In the genomic region with DNA sequence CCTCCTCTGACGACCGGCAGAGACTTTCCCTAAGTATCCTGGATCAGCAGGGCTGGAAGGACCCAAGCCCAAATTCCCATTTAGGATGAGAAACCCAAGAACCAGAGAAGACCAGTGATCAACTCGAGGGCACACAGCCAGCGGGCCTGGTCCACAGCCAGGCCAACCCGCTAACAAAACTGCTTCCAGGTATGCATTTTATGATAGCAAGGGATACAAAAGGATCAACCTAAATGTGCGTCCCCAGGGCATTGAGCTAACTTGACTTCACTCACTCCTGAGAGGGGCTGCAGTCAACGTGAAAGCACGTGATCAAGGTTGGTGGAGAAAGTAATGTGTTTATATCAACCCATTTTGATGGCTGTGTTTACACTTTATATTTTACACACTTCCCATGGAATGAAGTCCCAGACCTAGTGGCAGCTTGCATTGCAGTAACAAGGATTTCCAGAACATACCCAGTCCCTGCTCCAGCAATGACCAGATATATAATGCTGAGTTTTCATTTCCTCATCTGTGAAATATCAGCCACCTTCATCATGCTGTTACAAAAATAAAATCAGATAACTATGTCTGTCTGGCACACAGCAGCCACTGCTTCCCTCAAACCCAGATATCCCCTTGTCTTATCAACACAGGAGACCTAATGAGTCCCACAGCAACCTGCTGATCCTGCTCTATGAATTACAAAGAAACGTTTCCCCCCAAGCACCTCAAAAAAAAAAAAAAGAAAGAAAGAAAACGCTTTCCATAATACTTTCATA, we compare ENCODE assay signal across 1 cellular context.
TF ChIP-seq lines count a peak whose summit lies in the region.

No MANE protein-coding gene starts in this region.

TF ChIP-seq in GM12878, 131 proteins besides CTCF, POLR2A, EP300 and RAD21:
- TF ChIP-seq SPI1 (IDR thresholded peaks at IDR 0.05; ENCODE audit: borderline replicate concordance, insufficient read depth, low read depth, low read length): peak; percentile 19; the same call in 1 of the 2 replicates
- TF ChIP-seq LARP7 (IDR thresholded peaks at IDR 0.05): 0 out of 2 replicates have a peak, but pooled peaks have one; percentile 57
- TF ChIP-seq DPF2 (IDR thresholded peaks at IDR 0.05): 0 out of 2 replicates have a peak, but pooled peaks have one; percentile 14
- peak; percentile 12 for TF ChIP-seq SMAD1 (IDR thresholded peaks at IDR 0.05; ENCODE audit: low read depth, partially characterized antibody)
- TF ChIP-seq SIX5 (IDR thresholded peaks at IDR 0.05; ENCODE audit: low read depth, low read length, severe bottlenecking): no peak
- TF ChIP-seq, protein P1, sequence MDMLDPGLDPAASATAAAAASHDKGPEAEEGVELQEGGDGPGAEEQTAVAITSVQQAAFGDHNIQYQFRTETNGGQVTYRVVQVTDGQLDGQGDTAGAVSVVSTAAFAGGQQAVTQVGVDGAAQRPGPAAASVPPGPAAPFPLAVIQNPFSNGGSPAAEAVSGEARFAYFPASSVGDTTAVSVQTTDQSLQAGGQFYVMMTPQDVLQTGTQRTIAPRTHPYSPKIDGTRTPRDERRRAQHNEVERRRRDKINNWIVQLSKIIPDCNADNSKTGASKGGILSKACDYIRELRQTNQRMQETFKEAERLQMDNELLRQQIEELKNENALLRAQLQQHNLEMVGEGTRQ (IDR thresholded peaks at IDR 0.05; ENCODE audit: borderline replicate concordance, low read depth, low read length): peak; percentile 9; the same call in 1 of the 2 replicates
- TF ChIP-seq IKZF1 (conservative IDR thresholded peaks at IDR 0.05): peak; percentile 52; the same call in 1 of the 2 replicates
- no peak for TF ChIP-seq SUZ12 (IDR thresholded peaks at IDR 0.05; ENCODE audit: unreplicated experiment)
- TF ChIP-seq BRCA1 (IDR thresholded peaks at IDR 0.05; ENCODE audit: low read depth, low read length): no peak
- no peak for TF ChIP-seq CBX5 (IDR thresholded peaks at IDR 0.05; ENCODE audit: low read depth)
- no peak for TF ChIP-seq NR2F1 (conservative IDR thresholded peaks at IDR 0.05)
- TF ChIP-seq WRNIP1 (IDR thresholded peaks at IDR 0.05; ENCODE audit: borderline replicate concordance, low read depth, low read length): 0 out of 2 replicates have a peak, but pooled peaks have one; percentile 49
- TF ChIP-seq SMARCA5 (IDR thresholded peaks at IDR 0.05): 0 out of 2 replicates have a peak, but pooled peaks have one; percentile 31
- TF ChIP-seq, protein P2, sequence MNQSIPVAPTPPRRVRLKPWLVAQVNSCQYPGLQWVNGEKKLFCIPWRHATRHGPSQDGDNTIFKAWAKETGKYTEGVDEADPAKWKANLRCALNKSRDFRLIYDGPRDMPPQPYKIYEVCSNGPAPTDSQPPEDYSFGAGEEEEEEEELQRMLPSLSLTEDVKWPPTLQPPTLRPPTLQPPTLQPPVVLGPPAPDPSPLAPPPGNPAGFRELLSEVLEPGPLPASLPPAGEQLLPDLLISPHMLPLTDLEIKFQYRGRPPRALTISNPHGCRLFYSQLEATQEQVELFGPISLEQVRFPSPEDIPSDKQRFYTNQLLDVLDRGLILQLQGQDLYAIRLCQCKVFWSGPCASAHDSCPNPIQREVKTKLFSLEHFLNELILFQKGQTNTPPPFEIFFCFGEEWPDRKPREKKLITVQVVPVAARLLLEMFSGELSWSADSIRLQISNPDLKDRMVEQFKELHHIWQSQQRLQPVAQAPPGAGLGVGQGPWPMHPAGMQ (IDR thresholded peaks at IDR 0.05; ENCODE audit: borderline replicate concordance): no peak
- peak; percentile 60 for TF ChIP-seq MEF2B (IDR thresholded peaks at IDR 0.05; ENCODE audit: partially characterized antibody, poor library complexity, severe bottlenecking)
- TF ChIP-seq FOXM1 (IDR thresholded peaks at IDR 0.05; ENCODE audit: low read depth, low read length): no peak
- TF ChIP-seq, protein P3, sequence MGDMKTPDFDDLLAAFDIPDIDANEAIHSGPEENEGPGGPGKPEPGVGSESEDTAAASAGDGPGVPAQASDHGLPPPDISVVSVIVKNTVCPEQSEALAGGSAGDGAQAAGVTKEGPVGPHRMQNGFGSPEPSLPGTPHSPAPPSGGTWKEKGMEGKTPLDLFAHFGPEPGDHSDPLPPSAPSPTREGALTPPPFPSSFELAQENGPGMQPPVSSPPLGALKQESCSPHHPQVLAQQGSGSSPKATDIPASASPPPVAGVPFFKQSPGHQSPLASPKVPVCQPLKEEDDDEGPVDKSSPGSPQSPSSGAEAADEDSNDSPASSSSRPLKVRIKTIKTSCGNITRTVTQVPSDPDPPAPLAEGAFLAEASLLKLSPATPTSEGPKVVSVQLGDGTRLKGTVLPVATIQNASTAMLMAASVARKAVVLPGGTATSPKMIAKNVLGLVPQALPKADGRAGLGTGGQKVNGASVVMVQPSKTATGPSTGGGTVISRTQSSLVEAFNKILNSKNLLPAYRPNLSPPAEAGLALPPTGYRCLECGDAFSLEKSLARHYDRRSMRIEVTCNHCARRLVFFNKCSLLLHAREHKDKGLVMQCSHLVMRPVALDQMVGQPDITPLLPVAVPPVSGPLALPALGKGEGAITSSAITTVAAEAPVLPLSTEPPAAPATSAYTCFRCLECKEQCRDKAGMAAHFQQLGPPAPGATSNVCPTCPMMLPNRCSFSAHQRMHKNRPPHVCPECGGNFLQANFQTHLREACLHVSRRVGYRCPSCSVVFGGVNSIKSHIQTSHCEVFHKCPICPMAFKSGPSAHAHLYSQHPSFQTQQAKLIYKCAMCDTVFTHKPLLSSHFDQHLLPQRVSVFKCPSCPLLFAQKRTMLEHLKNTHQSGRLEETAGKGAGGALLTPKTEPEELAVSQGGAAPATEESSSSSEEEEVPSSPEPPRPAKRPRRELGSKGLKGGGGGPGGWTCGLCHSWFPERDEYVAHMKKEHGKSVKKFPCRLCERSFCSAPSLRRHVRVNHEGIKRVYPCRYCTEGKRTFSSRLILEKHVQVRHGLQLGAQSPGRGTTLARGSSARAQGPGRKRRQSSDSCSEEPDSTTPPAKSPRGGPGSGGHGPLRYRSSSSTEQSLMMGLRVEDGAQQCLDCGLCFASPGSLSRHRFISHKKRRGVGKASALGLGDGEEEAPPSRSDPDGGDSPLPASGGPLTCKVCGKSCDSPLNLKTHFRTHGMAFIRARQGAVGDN (IDR thresholded peaks at IDR 0.05): peak; percentile 82
- TF ChIP-seq, protein P4, sequence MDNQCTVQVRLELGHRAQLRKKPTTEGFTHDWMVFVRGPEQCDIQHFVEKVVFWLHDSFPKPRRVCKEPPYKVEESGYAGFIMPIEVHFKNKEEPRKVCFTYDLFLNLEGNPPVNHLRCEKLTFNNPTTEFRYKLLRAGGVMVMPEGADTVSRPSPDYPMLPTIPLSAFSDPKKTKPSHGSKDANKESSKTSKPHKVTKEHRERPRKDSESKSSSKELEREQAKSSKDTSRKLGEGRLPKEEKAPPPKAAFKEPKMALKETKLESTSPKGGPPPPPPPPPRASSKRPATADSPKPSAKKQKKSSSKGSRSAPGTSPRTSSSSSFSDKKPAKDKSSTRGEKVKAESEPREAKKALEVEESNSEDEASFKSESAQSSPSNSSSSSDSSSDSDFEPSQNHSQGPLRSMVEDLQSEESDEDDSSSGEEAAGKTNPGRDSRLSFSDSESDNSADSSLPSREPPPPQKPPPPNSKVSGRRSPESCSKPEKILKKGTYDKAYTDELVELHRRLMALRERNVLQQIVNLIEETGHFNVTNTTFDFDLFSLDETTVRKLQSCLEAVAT (IDR thresholded peaks at IDR 0.05): 0 out of 2 replicates have a peak, but pooled peaks have one; percentile 1
- no peak; the same call in 2 of the 3 replicates for TF ChIP-seq POU2F2 (IDR thresholded peaks at IDR 0.05; ENCODE audit: borderline replicate concordance, low read depth, low read length)
- TF ChIP-seq, protein P5, sequence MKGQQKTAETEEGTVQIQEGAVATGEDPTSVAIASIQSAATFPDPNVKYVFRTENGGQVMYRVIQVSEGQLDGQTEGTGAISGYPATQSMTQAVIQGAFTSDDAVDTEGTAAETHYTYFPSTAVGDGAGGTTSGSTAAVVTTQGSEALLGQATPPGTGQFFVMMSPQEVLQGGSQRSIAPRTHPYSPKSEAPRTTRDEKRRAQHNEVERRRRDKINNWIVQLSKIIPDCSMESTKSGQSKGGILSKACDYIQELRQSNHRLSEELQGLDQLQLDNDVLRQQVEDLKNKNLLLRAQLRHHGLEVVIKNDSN (IDR thresholded peaks at IDR 0.05; ENCODE audit: borderline replicate concordance, extremely low read length, insufficient read depth, low read depth, low read length): peak; percentile 29
- TF ChIP-seq CBX3 (IDR thresholded peaks at IDR 0.05; ENCODE audit: borderline replicate concordance, low read depth): no peak
- peak; percentile 85 for TF ChIP-seq RAD51 (IDR thresholded peaks at IDR 0.05)
- peak; percentile 7; the same call in 1 of the 2 replicates for TF ChIP-seq MXI1 (IDR thresholded peaks at IDR 0.05; ENCODE audit: low read depth, low read length)
- TF ChIP-seq, protein P6, sequence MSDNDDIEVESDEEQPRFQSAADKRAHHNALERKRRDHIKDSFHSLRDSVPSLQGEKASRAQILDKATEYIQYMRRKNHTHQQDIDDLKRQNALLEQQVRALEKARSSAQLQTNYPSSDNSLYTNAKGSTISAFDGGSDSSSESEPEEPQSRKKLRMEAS (IDR thresholded peaks at IDR 0.05; ENCODE audit: low read depth, low read length): peak; percentile 12; the same call in 1 of the 2 replicates
- TF ChIP-seq BHLHE40 (IDR thresholded peaks at IDR 0.05; ENCODE audit: borderline replicate concordance in 1 of 2, low read depth in 2 of 2, low read length in 1 of 2): peak; percentile 77 to 80
- 0 out of 4 replicates have a peak, but pooled peaks of 1 of the 2 experiments have one; percentile 8 for TF ChIP-seq IKZF2 (IDR thresholded peaks at IDR 0.05)
